Comparison of ENCODE assay signal across 22 cellular contexts in genomic region chr3:141191097-141191749, GRCh38. TPM values are rescaled to one million over a fixed set of nuclear protein-coding genes. Genes with fewer than 3 reads are reported as not detected.
A peak's percentile ranks its signal among the peaks of the same experiment; 100 is the strongest.
DNase-seq lines count a peak whose midpoint lies in the region; FAIRE-seq and TF ChIP-seq lines count a peak whose summit lies in the region.
"Had no signal": no experiment of that assay in that cellular context is flagged by ENCODE, and none has a peak within 500 bp of the region (broad histone marks: within the 10 kb centered on the region; RNA-seq: fewer than 3 reads in every experiment).

No MANE protein-coding gene starts in this region.

- FAIRE-seq in bronchial epithelial cell (lab: Jason Lieb, UNC) (no peak), small intestine (lab: Jason Lieb, UNC) (no peak)

- H3K4me1 ChIP-seq in mesenchymal stem cell (ENCODE audit: control insufficient read depth, insufficient read depth, low read depth, low read length) (peaks cover 4% of the 10 kb centered on the region), small intestine (ENCODE audit: control insufficient read depth in 2 of 2, insufficient read depth in 1 of 2, low read depth in 1 of 2, low read length in 1 of 2) (no peaks in the 10 kb centered on the region), colonic mucosa (no peaks in the 10 kb centered on the region)

- DNase-seq in DMS53 (lab: John Stamatoyannopoulos, UW) (peak; percentile 12), DMS53 treated with DMSO at 0.1 percent for 48 hours (lab: John Stamatoyannopoulos, UW; ENCODE audit: unreplicated experiment) (no peak), LHCN-M2 (ENCODE audit: low read depth) (peak; percentile 31), bronchial epithelial cell (ENCODE audit: low read depth) (peak; percentile 72), mesenchymal stem cell (peak; percentile 16), H7 (no peak), small intestine (no peak), colonic mucosa (no peak)
- DNase-seq: activated B cell treated with CpG ODN at 0.5 μM for 24 hours; activated naive CD4-positive, alpha-beta T cell treated with anti-CD3 and anti-CD28 coated beads, Interleukin-2, amount 50 U/mL, for 16 hours; activated T-cell treated with anti-CD3 and anti-CD28 coated beads, Interleukin-2, amount 50 U/mL, for 4 hours; brain microvascular endothelial cell; glutamatergic neuron; left ventricle myocardium superior; NCI-H1417; NCI-H2171 treated with DMSO at 0.1 percent for 48 hours; NCI-H526 treated with DMSO at 0.1 percent for 48 hours; substantia nigra; T-helper 2 cell had no signal

- H3K27me3 ChIP-seq in bronchial epithelial cell (ENCODE audit: control insufficient read depth, insufficient read depth, low read length), result no peaks in the 10 kb centered on the region
- H3K27me3 ChIP-seq in mesenchymal stem cell (ENCODE audit: control insufficient read depth in 1 of 2, insufficient read depth in 1 of 2, low read length in 2 of 2), result peaks cover 13 to 51% of the 10 kb centered on the region in 2 experiments
- no peaks in the 10 kb centered on the region for H3K27me3 ChIP-seq in H7 (ENCODE audit: control insufficient read depth, insufficient read depth, low read length)
- peaks cover 0 to 5% of the 10 kb centered on the region in 2 donors for H3K27me3 ChIP-seq in small intestine (ENCODE audit: control insufficient read depth in 2 of 2, insufficient read depth in 2 of 2, low read length in 2 of 2)
- H3K27me3 ChIP-seq in colonic mucosa, result no peaks in the 10 kb centered on the region
- H3K27me3 ChIP-seq: BLaER1 treated with 17β-estradiol and CSF1 and Interleukin-3, amounts not matched to agents 10 nM and 100 nM; SJCRH30 had no signal

- TF ChIP-seq CTCF in bronchial epithelial cell (IDR thresholded peaks at IDR 0.05; ENCODE audit: insufficient read depth, low read length, severe bottlenecking) (no peak), colonic mucosa (IDR thresholded peaks at IDR 0.05) (no peak)

- no peak overlapping the region for H3K4ac ChIP-seq in mesenchymal stem cell (ENCODE audit: low read depth in 1 of 2, low read length in 2 of 2)

- H2BK5ac ChIP-seq in mesenchymal stem cell (ENCODE audit: low read depth, low read length, poor library complexity, severe bottlenecking), result no peak overlapping the region

- no peak overlapping the region for H3K4me3 ChIP-seq in bronchial epithelial cell (ENCODE audit: low read depth, low read length)
- H3K4me3 ChIP-seq in mesenchymal stem cell (ENCODE audit: insufficient read depth in 1 of 2, low read depth in 1 of 2, low read length in 2 of 2), result no peak overlapping the region
- H3K4me3 ChIP-seq in H7 (ENCODE audit: insufficient read depth, low read depth, low read length), result no peak overlapping the region
- H3K4me3 ChIP-seq in small intestine (ENCODE audit: low read depth in 1 of 2, low read length in 2 of 2), result no peak overlapping the region
- H3K4me3 ChIP-seq in colonic mucosa, result no peak overlapping the region
- H3K4me3 ChIP-seq: BLaER1 treated with 17β-estradiol and CSF1 and Interleukin-3, amounts not matched to agents 10 nM and 100 nM; SJCRH30 had no signal

- no peaks in the 10 kb centered on the region for H3K36me3 ChIP-seq in bronchial epithelial cell (ENCODE audit: control insufficient read depth, insufficient read depth, low read length)
- H3K36me3 ChIP-seq in mesenchymal stem cell (ENCODE audit: control insufficient read depth in 1 of 2, insufficient read depth in 2 of 2, low read depth in 1 of 2, low read length in 2 of 2), result no peaks in the 10 kb centered on the region
- no peaks in the 10 kb centered on the region for H3K36me3 ChIP-seq in H7 (replicated peaks; ENCODE audit: control insufficient read depth, insufficient read depth, low read length)
- H3K36me3 ChIP-seq in small intestine (ENCODE audit: control insufficient read depth in 2 of 2, insufficient read depth in 2 of 2, low read length in 2 of 2), result no peaks in the 10 kb centered on the region
- H3K36me3 ChIP-seq in colonic mucosa, result no peaks in the 10 kb centered on the region
- H3K36me3 ChIP-seq: BLaER1 treated with 17β-estradiol and CSF1 and Interleukin-3, amounts not matched to agents 10 nM and 100 nM; brain microvascular endothelial cell; SJCRH30 had no signal

- H3K9ac ChIP-seq in mesenchymal stem cell (ENCODE audit: low read length), result no peak overlapping the region
- H3K9ac ChIP-seq in colonic mucosa (ENCODE audit: low read depth in 2 of 2, low read length in 2 of 2), result no peak overlapping the region
- H3K9ac ChIP-seq: BLaER1 treated with 17β-estradiol and CSF1 and Interleukin-3, amounts not matched to agents 10 nM and 100 nM had no signal

- no peak overlapping the region for H2AK5ac ChIP-seq in mesenchymal stem cell (ENCODE audit: low read length, severe bottlenecking)

- no peak overlapping the region for H2BK12ac ChIP-seq in mesenchymal stem cell (ENCODE audit: low read length in 2 of 2)

- H3K4me2 ChIP-seq in mesenchymal stem cell (ENCODE audit: low read length, poor library complexity, severe bottlenecking), result no peak overlapping the region
- H3K4me2 ChIP-seq: BLaER1 treated with 17β-estradiol and CSF1 and Interleukin-3, amounts not matched to agents 10 nM and 100 nM had no signal

- no peak overlapping the region for H4K91ac ChIP-seq in mesenchymal stem cell (ENCODE audit: low read length)

- no peak overlapping the region for H3K18ac ChIP-seq in mesenchymal stem cell (ENCODE audit: low read depth in 1 of 2, low read length in 2 of 2)

- 71% methylated on average over 2 of the region's 2 CpGs for WGBS in mesenchymal stem cell
- 64 to 82% (median 76%) methylated on average over 2 of the region's 2 CpGs for WGBS in small intestine, 3 donors

- intact Hi-C loops in colonic mucosa (cut with DNase I), result loop anchor here (5.0 kb wide), 2 partner anchors 179 to 294 kb away; no protein-coding TSS in a partner anchor

- H4K8ac ChIP-seq in mesenchymal stem cell (ENCODE audit: low read length), result no peak overlapping the region

- no peak overlapping the region for H3K23ac ChIP-seq in mesenchymal stem cell (ENCODE audit: low read length in 2 of 2)

- H3K14ac ChIP-seq in mesenchymal stem cell (ENCODE audit: low read length in 2 of 2), result no peak overlapping the region

- no peak overlapping the region for H2AFZ ChIP-seq in mesenchymal stem cell (ENCODE audit: low read depth, low read length)

- H3K9me3 ChIP-seq in mesenchymal stem cell (ENCODE audit: control insufficient read depth, low read length), result peaks cover 4% of the 10 kb centered on the region
- no peaks in the 10 kb centered on the region for H3K9me3 ChIP-seq in small intestine (ENCODE audit: control insufficient read depth, low read depth)
- H3K9me3 ChIP-seq in colonic mucosa, result no peaks in the 10 kb centered on the region
- H3K9me3 ChIP-seq: BLaER1 treated with 17β-estradiol and CSF1 and Interleukin-3, amounts not matched to agents 10 nM and 100 nM had no signal

- no peak overlapping the region for H2BK120ac ChIP-seq in mesenchymal stem cell (ENCODE audit: low read depth, low read length)

- H3K79me1 ChIP-seq in mesenchymal stem cell (replicated peaks; ENCODE audit: low read length, poor library complexity, severe bottlenecking), result no peaks in the 10 kb centered on the region

- no peak overlapping the region for H2BK15ac ChIP-seq in mesenchymal stem cell (ENCODE audit: low read depth, poor library complexity, severe bottlenecking)

- no peak overlapping the region for H3K27ac ChIP-seq in mesenchymal stem cell (ENCODE audit: low read length, poor library complexity, severe bottlenecking)
- H3K27ac ChIP-seq in small intestine (ENCODE audit: low read depth in 1 of 2, low read length in 1 of 2), result no peak overlapping the region
- no peak overlapping the region for H3K27ac ChIP-seq in colonic mucosa
- H3K27ac ChIP-seq: 22Rv1; BLaER1 treated with 17β-estradiol and CSF1 and Interleukin-3, amounts not matched to agents 10 nM and 100 nM; brain microvascular endothelial cell; SJCRH30 had no signal

RNA-seq across cellular contexts. Expression of gene PXYLP1, which starts 40.4 kb away (rescaled TPM):
- total RNA-seq in LHCN-M2 (2014; rRNA removed), result 2.5 and 3.7 TPM in 2 replicates
- 3.6 TPM for polyA plus RNA-seq in LHCN-M2 (2012)
- total RNA-seq in bronchial epithelial cell, result 8.6 and 9.0 TPM in 2 replicates
- 4.6 TPM for polyA plus RNA-seq in mesenchymal stem cell (2013, experiment 1 of 2)
- polyA plus RNA-seq in mesenchymal stem cell (2013, experiment 2 of 2), result 4.5 TPM
- 16.7 and 16.9 TPM in 2 replicates for total RNA-seq in H7 (2014; rRNA removed; shearing (Covaris generic))
- polyA plus RNA-seq in small intestine, result 1 to 10 TPM; 2.2 to 6.5 (median 3.5) TPM
- total RNA-seq in colonic mucosa, result 10 to 100 TPM in 1 of 2 donors, 1 to 10 TPM in 1; 8.9 to 13.1 TPM

Comparison
In these comparisons a context has a peak if more than half of its experiments do, and no peak if none do; other contexts are left out.
1. DNase-seq: peak in DMS53 (single experiment), LHCN-M2 (single experiment), bronchial epithelial cell (single experiment) and mesenchymal stem cell (single experiment); none in DMS53 treated with DMSO at 0.1 percent for 48 hours (single experiment), H7 (single experiment), small intestine (single experiment) and colonic mucosa (single experiment).